8 cellular contexts compared by ENCODE assay signal in genomic region chr13:99176309-99177276, GRCh38. TPM values are rescaled to one million over a fixed set of nuclear protein-coding genes. Genes with fewer than 3 reads are reported as not detected.
DNase-seq lines count a peak whose midpoint lies in the region; ATAC-seq and TF ChIP-seq lines count a peak whose summit lies in the region.

No MANE protein-coding gene starts in this region.

- peak; percentile 56 for DNase-seq in NCI-H2171 (lab: John Stamatoyannopoulos, UW)
- DNase-seq in activated CD4-positive, CD25-positive, alpha-beta regulatory T cell treated with anti-CD3 and anti-CD28 coated beads, Interleukin-2, amount 50 U/mL, for 16 hours (ENCODE audit: low read depth, low spot score) = peak; percentile 54
- DNase-seq in caudate nucleus (lab: John Stamatoyannopoulos, UW) = peak in 52 of 61 donors; percentile 4 to 73 (median 32)
- peak; percentile 52 to 83 for DNase-seq in left colon
- peak; percentile 80 for DNase-seq in stimulated activated CD4-positive, alpha-beta T cell treated with anti-CD3 and anti-CD28 coated beads, Interleukin-4, amount 100 ng/mL, for 24 hours

- peak; percentile 95 for TF ChIP-seq CTCF in 22Rv1 (IDR thresholded peaks at IDR 0.05)

- peak; percentile 85 for ATAC-seq in GM18498 (IDR thresholded peaks at IDR 0.05; ENCODE audit: unreplicated experiment)
- ATAC-seq in HG02973 (IDR thresholded peaks at IDR 0.05; ENCODE audit: unreplicated experiment) = peak; percentile 78
- peak; percentile 94 for ATAC-seq in left colon

- H3K27ac ChIP-seq in 22Rv1 (no peak overlapping the region), caudate nucleus (ENCODE audit: low read depth, low read length) (no peak overlapping the region)

- intact Hi-C loops in left colon (cut with DNase I, micrococcal nuclease) = loop anchor here (5.0 to 10.0 kb wide), 3 partner anchors 91 to 261 kb away; no protein-coding TSS in a partner anchor

RNA-seq across cellular contexts. Expression of gene UBAC2, which starts 24.1 kb away (rescaled TPM):
- 10 to 100 TPM; 63.7 to 75.5 TPM for total RNA-seq in left colon
